ENCODE assay signal across 8 cellular contexts in genomic region chr10:12782537-12782936, GRCh38.
DNase-seq lines count a peak whose midpoint lies in the region; ATAC-seq, FAIRE-seq and TF ChIP-seq lines count a peak whose summit lies in the region.

No MANE protein-coding gene starts in this region.

- no peaks in the 10 kb centered on the region for H3K36me3 ChIP-seq in H1 (ENCODE audit: control insufficient read depth in 2 of 4, insufficient read depth in 4 of 4, low read length in 3 of 4)
- H3K36me3 ChIP-seq in neuronal stem cell (replicated peaks in 1 of 2; ENCODE audit: control insufficient read depth in 2 of 2, insufficient read depth in 2 of 2, low read length in 2 of 2): no peaks in the 10 kb centered on the region

- no peak overlapping the region for H3K56ac ChIP-seq in H1 (replicated peaks; ENCODE audit: insufficient read length, low read depth, low read length)

- no peaks in the 10 kb centered on the region for H3K23me2 ChIP-seq in H1 (ENCODE audit: low read depth, low read length)

- H3K9me3 ChIP-seq in H1 (ENCODE audit: insufficient read depth in 2 of 2, low read depth in 1 of 2, low read length in 1 of 2) (no peaks in the 10 kb centered on the region), neuronal stem cell (replicated peaks in 1 of 2; ENCODE audit: control insufficient read depth in 2 of 2, insufficient read depth in 1 of 2, low read depth in 1 of 2, low read length in 2 of 2) (no peaks in the 10 kb centered on the region)

- no peak overlapping the region for H3K23ac ChIP-seq in H1 (ENCODE audit: insufficient read length)
- no peak overlapping the region for H3K23ac ChIP-seq in neuronal stem cell (ENCODE audit: low read depth, low read length, poor library complexity)

- no peak overlapping the region for H3K4ac ChIP-seq in H1 (replicated peaks; ENCODE audit: insufficient read length, low read depth, low read length)
- no peak overlapping the region for H3K4ac ChIP-seq in neuronal stem cell (ENCODE audit: low read length)

- H3K14ac ChIP-seq in H1 (ENCODE audit: insufficient read length): no peak overlapping the region
- H3K14ac ChIP-seq in neuronal stem cell (ENCODE audit: low read length): no peak overlapping the region

- DNase-seq in COLO829 (ENCODE audit: low spot score) (peak; percentile 19), HFF-Myc (ENCODE audit: extremely low read depth, low read depth) (no peak), SW480 (ENCODE audit: low spot score) (peak; percentile 18), H1 (ENCODE audit: low read depth in 1 of 2, low spot score in 2 of 2) (peak in 1 of 2 experiments; percentile 86), neuronal stem cell (ENCODE audit: low spot score) (peak; percentile 27), SIG-M5 (lab: John Stamatoyannopoulos, UW) (no peak), GM12892 (ENCODE audit: insufficient read length) (no peak)

- no peak overlapping the region for H3K4me3 ChIP-seq in HFF-Myc (replicated peaks; ENCODE audit: low read depth, low read length)
- H3K4me3 ChIP-seq in H1 (ENCODE audit: extremely low read depth in 1 of 4, insufficient read depth in 2 of 4, low read depth in 3 of 4, low read length in 4 of 4): no peak overlapping the region
- no peak overlapping the region for H3K4me3 ChIP-seq in neuronal stem cell (ENCODE audit: low read length in 2 of 2)

- H4K5ac ChIP-seq in H1 (ENCODE audit: insufficient read length, low read depth, low read length): no peak overlapping the region

- no peak overlapping the region for H2BK120ac ChIP-seq in H1 (replicated peaks; ENCODE audit: low read depth, low read length)
- H2BK120ac ChIP-seq in neuronal stem cell (ENCODE audit: low read depth, low read length): no peak overlapping the region

- H4K8ac ChIP-seq in H1 (ENCODE audit: extremely low read depth, insufficient read depth, low read length) (no peak overlapping the region), neuronal stem cell (ENCODE audit: low read depth, low read length) (no peak overlapping the region)

- H2AK5ac ChIP-seq in H1 (ENCODE audit: low read depth, low read length) (no peak overlapping the region), neuronal stem cell (ENCODE audit: low read depth, low read length) (no peak overlapping the region)

- H2BK12ac ChIP-seq in H1 (ENCODE audit: low read depth, low read length): no peak overlapping the region
- H2BK12ac ChIP-seq in neuronal stem cell (ENCODE audit: low read length): no peak overlapping the region

- H2AFZ ChIP-seq in H1 (ENCODE audit: low read length): no peak overlapping the region
- no peak overlapping the region for H2AFZ ChIP-seq in neuronal stem cell (ENCODE audit: low read length)

- WGBS in H1 (ENCODE audit: extremely low coverage in 1 of 2, insufficient coverage in 1 of 2, insufficient read length in 1 of 2, insufficient replicate concordance in 2 of 2, low coverage in 1 of 2, low lambda C conversion rate in 2 of 2, missing lambda C conversion rate in 1 of 2), 2 experiments: 67% methylated on average over 8 of the region's 8 CpGs; no CpG with 5 or more reads in 1 of the 2 experiments
- no CpG with 5 or more reads among the region's 8 CpGs for WGBS in neuronal stem cell (ENCODE audit: extremely low coverage in 2 of 2, insufficient read length in 2 of 2, insufficient replicate concordance in 1 of 2), 2 donors

- no peaks in the 10 kb centered on the region for H3K27me3 ChIP-seq in H1 (replicated peaks in 1 of 4; ENCODE audit: control insufficient read depth in 3 of 4, extremely low read depth in 1 of 4, insufficient read depth in 3 of 4, low read length in 3 of 4)
- no peaks in the 10 kb centered on the region for H3K27me3 ChIP-seq in neuronal stem cell (ENCODE audit: control insufficient read depth in 3 of 3, insufficient read depth in 3 of 3, low read depth in 1 of 3, low read length in 3 of 3)

- peak; percentile 94 for FAIRE-seq in H1 (lab: Jason Lieb, UNC)
- FAIRE-seq in GM12892 (lab: Jason Lieb, UNC): no peak

- H3K79me1 ChIP-seq in H1 (ENCODE audit: low read depth, low read length): no peaks in the 10 kb centered on the region
- no peaks in the 10 kb centered on the region for H3K79me1 ChIP-seq in neuronal stem cell (ENCODE audit: low read depth, low read length)

- ATAC-seq in GM18858 (IDR thresholded peaks at IDR 0.05; ENCODE audit: unreplicated experiment): no peak

- CTCF ChIA-PET in H1 (lab: Charles Lee; ENCODE audit: partially characterized antibody): interaction anchor here (0.6 to 4.7 kb wide), 53 partner anchors 8 to 444 kb away, joined by 3 to 29 read pairs (median 5); partner anchors contain the start of gene OPTN

- H3K79me2 ChIP-seq in H1 (ENCODE audit: control insufficient read depth in 1 of 2, insufficient read depth in 2 of 2, low read length in 2 of 2): no peaks in the 10 kb centered on the region

- no peak overlapping the region for H2BK20ac ChIP-seq in H1 (ENCODE audit: low read length)

- H4K91ac ChIP-seq in H1 (replicated peaks; ENCODE audit: insufficient read length, low read length) (no peak overlapping the region), neuronal stem cell (ENCODE audit: low read depth, low read length, poor library complexity) (no peak overlapping the region)

- no peak for TF ChIP-seq POLR2A in H1 (IDR thresholded peaks at IDR 0.05; ENCODE audit: control extremely low read depth in 1 of 2, low read depth in 2 of 2, low read length in 2 of 2)
- TF ChIP-seq POLR2A in GM12892 (IDR thresholded peaks at IDR 0.05; ENCODE audit: low read depth, low read length): no peak

- no peak overlapping the region for H3K4me2 ChIP-seq in H1 (ENCODE audit: insufficient read depth in 1 of 2, low read depth in 2 of 2, low read length in 2 of 2)
- no peak overlapping the region for H3K4me2 ChIP-seq in neuronal stem cell (ENCODE audit: insufficient read depth, low read length, poor library complexity, severe bottlenecking)

- TF ChIP-seq EP300 in H1 (IDR thresholded peaks at IDR 0.05; ENCODE audit: borderline replicate concordance in 1 of 2, low read depth in 2 of 2, low read length in 2 of 2): no peak

- H2BK15ac ChIP-seq in H1 (ENCODE audit: low read length) (no peak overlapping the region), neuronal stem cell (ENCODE audit: low read length) (no peak overlapping the region)

- POLR2A ChIA-PET in H1 (lab: Charles Lee; ENCODE audit: partially characterized antibody): no interaction called here

- H3K18ac ChIP-seq in H1 (ENCODE audit: extremely low read depth, low read length): no peak overlapping the region
- H3K18ac ChIP-seq in neuronal stem cell (ENCODE audit: low read length): no peak overlapping the region

- H2BK5ac ChIP-seq in H1 (ENCODE audit: low read depth, low read length): no peak overlapping the region
- no peak overlapping the region for H2BK5ac ChIP-seq in neuronal stem cell (ENCODE audit: low read length)

- TF ChIP-seq CTCF in HFF-Myc (IDR thresholded peaks at IDR 0.05; ENCODE audit: low read depth, low read length, missing control alignments) (peak; percentile 76), H1 (IDR thresholded peaks at IDR 0.05; ENCODE audit: control extremely low read depth in 1 of 3, insufficient read depth in 1 of 3, low read depth in 1 of 3, low read length in 3 of 3) (peak; percentile 70 to 90 (median 82))

- H3K27ac ChIP-seq in H1 (ENCODE audit: low read depth, low read length) (no peak overlapping the region), neuronal stem cell (replicated peaks; ENCODE audit: low read length) (no peak overlapping the region)

- TF ChIP-seq RAD21 in H1 (IDR thresholded peaks at IDR 0.05 in 1 of 2, conservative IDR thresholded peaks at IDR 0.05 in 1 of 2; ENCODE audit: low read depth in 2 of 2, low read length in 2 of 2): peak; percentile 58 to 67

- no peaks in the 10 kb centered on the region for H4K20me1 ChIP-seq in H1 (replicated peaks in 1 of 2; ENCODE audit: control insufficient read depth in 1 of 2, insufficient read depth in 2 of 2, low read length in 2 of 2)

- H3K4me1 ChIP-seq in H1 (replicated peaks in 1 of 4; ENCODE audit: control insufficient read depth in 3 of 4, insufficient read depth in 4 of 4, low read length in 3 of 4) (no peaks in the 10 kb centered on the region), neuronal stem cell (ENCODE audit: control insufficient read depth in 2 of 2, insufficient read depth in 1 of 2, low read depth in 1 of 2, low read length in 2 of 2) (peaks cover 6 to 11% of the 10 kb centered on the region in 2 donors)

- H3K9ac ChIP-seq in H1 (replicated peaks in 1 of 4; ENCODE audit: extremely low read depth in 1 of 4, low read depth in 3 of 4, low read length in 3 of 4): no peak overlapping the region
- H3K9ac ChIP-seq in neuronal stem cell (ENCODE audit: low read depth, low read length, poor library complexity): no peak overlapping the region

TF ChIP-seq in H1, 55 proteins besides CTCF, POLR2A, EP300 and RAD21 (continues in another document):
- TF ChIP-seq HDAC2 (IDR thresholded peaks at IDR 0.05; ENCODE audit: borderline replicate concordance in 1 of 2, low read depth in 2 of 2, low read length in 2 of 2) (no peak), TBP (IDR thresholded peaks at IDR 0.05; ENCODE audit: low read depth, low read length) (no peak), RNF2 (IDR thresholded peaks at IDR 0.05; ENCODE audit: borderline replicate concordance, low read depth, low read length, missing control alignments, poor library complexity, severe bottlenecking) (no peak), TAF7 (optimal IDR thresholded peaks at IDR 0.05; ENCODE audit: borderline replicate concordance, low read depth, low read length) (no peak), BCL11A (IDR thresholded peaks at IDR 0.05; ENCODE audit: low read depth in 2 of 2, low read length in 2 of 2) (no peak), ATF2 (IDR thresholded peaks at IDR 0.05; ENCODE audit: low read length) (no peak), USF2 (IDR thresholded peaks at IDR 0.05; ENCODE audit: low read length) (no peak), NANOG (IDR thresholded peaks at IDR 0.05; ENCODE audit: insufficient read depth, low read depth, low read length, poor library complexity, severe bottlenecking) (no peak)

Comparison
In these comparisons a context has a peak if more than half of its experiments do, and no peak if none do; other contexts are left out.
1. DNase-seq: peak in COLO829 (single experiment), SW480 (single experiment) and neuronal stem cell (single experiment); none in HFF-Myc (single experiment), SIG-M5 (single experiment) and GM12892 (single experiment).